ENCODE assay signal across 11 cellular contexts in genomic region chr7:134254311-134254710, GRCh38.
DNase-seq lines count a peak whose midpoint lies in the region; ATAC-seq and TF ChIP-seq lines count a peak whose summit lies in the region.
"Had no signal": no experiment of that assay in that cellular context is flagged by ENCODE, and none has a peak within 500 bp of the region (broad histone marks: within the 10 kb centered on the region; RNA-seq: fewer than 3 reads in every experiment).

No MANE protein-coding gene starts in this region.

- ATAC-seq in stimulated activated effector memory CD8-positive, alpha-beta T cell treated with anti-CD3 and anti-CD28 coated beads, Interleukin-12 subunit alpha, Interleukin-12 subunit beta, amount 100 ng/mL, for 72 hours: no peak

- WGBS in mesenchymal stem cell: 89% methylated on average over 2 of the region's 3 CpGs

- H3K4me3 Mint-ChIP-seq in stimulated activated effector memory CD8-positive, alpha-beta T cell treated with anti-CD3 and anti-CD28 coated beads, Interleukin-12 subunit alpha, Interleukin-12 subunit beta, amount 100 ng/mL, for 72 hours: no peak overlapping the region

- no peak overlapping the region for H2AFZ ChIP-seq in mesenchymal stem cell (ENCODE audit: low read depth, low read length)

- no peaks in the 10 kb centered on the region for H3K4me1 ChIP-seq in mesenchymal stem cell (ENCODE audit: control insufficient read depth, insufficient read depth, low read depth, low read length)

- no peak overlapping the region for H3K18ac ChIP-seq in mesenchymal stem cell (ENCODE audit: low read depth in 1 of 2, low read length in 2 of 2)

- H2BK12ac ChIP-seq in mesenchymal stem cell (ENCODE audit: low read length in 2 of 2): no peak overlapping the region

- H3K9ac ChIP-seq in mesenchymal stem cell (ENCODE audit: low read length): no peak overlapping the region

- H3K4me1 Mint-ChIP-seq in stimulated activated effector memory CD8-positive, alpha-beta T cell treated with anti-CD3 and anti-CD28 coated beads, Interleukin-12 subunit alpha, Interleukin-12 subunit beta, amount 100 ng/mL, for 72 hours: no peaks in the 10 kb centered on the region

- no peak overlapping the region for H2BK15ac ChIP-seq in mesenchymal stem cell (ENCODE audit: low read depth, poor library complexity, severe bottlenecking)

- H3K36me3 ChIP-seq in mesenchymal stem cell (ENCODE audit: control insufficient read depth in 1 of 2, insufficient read depth in 2 of 2, low read depth in 1 of 2, low read length in 2 of 2): no peaks in the 10 kb centered on the region

- H3K4me3 ChIP-seq in fibroblast of villous mesenchyme (ENCODE audit: low read depth, low read length): no peak overlapping the region
- H3K4me3 ChIP-seq in mesenchymal stem cell (ENCODE audit: insufficient read depth in 1 of 2, low read depth in 1 of 2, low read length in 2 of 2): no peak overlapping the region

- no peak overlapping the region for H3K23ac ChIP-seq in mesenchymal stem cell (ENCODE audit: low read length in 2 of 2)

- H3K27ac Mint-ChIP-seq in stimulated activated effector memory CD8-positive, alpha-beta T cell treated with anti-CD3 and anti-CD28 coated beads, Interleukin-12 subunit alpha, Interleukin-12 subunit beta, amount 100 ng/mL, for 72 hours: no peak overlapping the region

- H3K9me3 Mint-ChIP-seq in stimulated activated effector memory CD8-positive, alpha-beta T cell treated with anti-CD3 and anti-CD28 coated beads, Interleukin-12 subunit alpha, Interleukin-12 subunit beta, amount 100 ng/mL, for 72 hours: no peaks in the 10 kb centered on the region

- H3K27me3 ChIP-seq in mesenchymal stem cell (ENCODE audit: control insufficient read depth in 1 of 2, insufficient read depth in 1 of 2, low read length in 2 of 2): peaks cover 4 to 5% of the 10 kb centered on the region in 2 experiments

- H3K79me1 ChIP-seq in mesenchymal stem cell (replicated peaks; ENCODE audit: low read length, poor library complexity, severe bottlenecking): no peaks in the 10 kb centered on the region

- H2AK5ac ChIP-seq in mesenchymal stem cell (ENCODE audit: low read length, severe bottlenecking): no peak overlapping the region

- no peak overlapping the region for H4K91ac ChIP-seq in mesenchymal stem cell (ENCODE audit: low read length)

- H3K27ac ChIP-seq in mesenchymal stem cell (ENCODE audit: low read length, poor library complexity, severe bottlenecking): no peak overlapping the region

- DNase-seq in COLO829 (ENCODE audit: low spot score): peak; percentile 57
- peak; percentile 2 for DNase-seq in HK-2 (ENCODE audit: unreplicated experiment)
- DNase-seq in RPMI7951 (ENCODE audit: low read depth): peak; percentile 22
- peak; percentile 4 for DNase-seq in fibroblast of villous mesenchyme (ENCODE audit: low read depth)
- DNase-seq in stimulated activated effector memory CD8-positive, alpha-beta T cell treated with anti-CD3 and anti-CD28 coated beads, Interleukin-12 subunit alpha, Interleukin-12 subunit beta, amount 100 ng/mL, for 72 hours (ENCODE audit: low spot score in 2 of 2): no peak
- DNase-seq in NCI-H1930 (lab: John Stamatoyannopoulos, UW): no peak
- DNase-seq in mesenchymal stem cell: no peak
- DNase-seq in activated CD8-positive, alpha-beta memory T cell treated with anti-CD3 and anti-CD28 coated beads, Interleukin-2, amount 50 U/mL, for 4 hours: no peak
- DNase-seq: Calu3, glutamatergic neuron, T-helper 2 cell had no signal

- H3K9me3 ChIP-seq in mesenchymal stem cell (ENCODE audit: control insufficient read depth, low read length): no peaks in the 10 kb centered on the region

- no peaks in the 10 kb centered on the region for H3K36me3 Mint-ChIP-seq in stimulated activated effector memory CD8-positive, alpha-beta T cell treated with anti-CD3 and anti-CD28 coated beads, Interleukin-12 subunit alpha, Interleukin-12 subunit beta, amount 100 ng/mL, for 72 hours

- peak; percentile 29 for TF ChIP-seq CTCF in fibroblast of villous mesenchyme (IDR thresholded peaks at IDR 0.05; ENCODE audit: insufficient read depth, low read depth, low read length)

- H3K4me2 ChIP-seq in mesenchymal stem cell (ENCODE audit: low read length, poor library complexity, severe bottlenecking): no peak overlapping the region

- H3K4ac ChIP-seq in mesenchymal stem cell (ENCODE audit: low read depth in 1 of 2, low read length in 2 of 2): no peak overlapping the region

- no peak overlapping the region for H2BK5ac ChIP-seq in mesenchymal stem cell (ENCODE audit: low read depth, low read length, poor library complexity, severe bottlenecking)

- H4K8ac ChIP-seq in mesenchymal stem cell (ENCODE audit: low read length): no peak overlapping the region

- no peak overlapping the region for H3K14ac ChIP-seq in mesenchymal stem cell (ENCODE audit: low read length in 2 of 2)

- no peak overlapping the region for H2BK120ac ChIP-seq in mesenchymal stem cell (ENCODE audit: low read depth, low read length)

Comparison
In these comparisons a context has a peak if more than half of its experiments do, and no peak if none do; other contexts are left out.
1. DNase-seq: peak in COLO829 (single experiment), HK-2 (single experiment), RPMI7951 (single experiment) and fibroblast of villous mesenchyme (single experiment); none in stimulated activated effector memory CD8-positive, alpha-beta T cell treated with anti-CD3 and anti-CD28 coated beads, Interleukin-12 subunit alpha, Interleukin-12 subunit beta, amount 100 ng/mL, for 72 hours (0 of 2), NCI-H1930 (0 of 2), mesenchymal stem cell (single experiment) and activated CD8-positive, alpha-beta memory T cell treated with anti-CD3 and anti-CD28 coated beads, Interleukin-2, amount 50 U/mL, for 4 hours (single experiment).